Comparison of ENCODE assay signal across 8 cellular contexts in the genomic region with DNA sequence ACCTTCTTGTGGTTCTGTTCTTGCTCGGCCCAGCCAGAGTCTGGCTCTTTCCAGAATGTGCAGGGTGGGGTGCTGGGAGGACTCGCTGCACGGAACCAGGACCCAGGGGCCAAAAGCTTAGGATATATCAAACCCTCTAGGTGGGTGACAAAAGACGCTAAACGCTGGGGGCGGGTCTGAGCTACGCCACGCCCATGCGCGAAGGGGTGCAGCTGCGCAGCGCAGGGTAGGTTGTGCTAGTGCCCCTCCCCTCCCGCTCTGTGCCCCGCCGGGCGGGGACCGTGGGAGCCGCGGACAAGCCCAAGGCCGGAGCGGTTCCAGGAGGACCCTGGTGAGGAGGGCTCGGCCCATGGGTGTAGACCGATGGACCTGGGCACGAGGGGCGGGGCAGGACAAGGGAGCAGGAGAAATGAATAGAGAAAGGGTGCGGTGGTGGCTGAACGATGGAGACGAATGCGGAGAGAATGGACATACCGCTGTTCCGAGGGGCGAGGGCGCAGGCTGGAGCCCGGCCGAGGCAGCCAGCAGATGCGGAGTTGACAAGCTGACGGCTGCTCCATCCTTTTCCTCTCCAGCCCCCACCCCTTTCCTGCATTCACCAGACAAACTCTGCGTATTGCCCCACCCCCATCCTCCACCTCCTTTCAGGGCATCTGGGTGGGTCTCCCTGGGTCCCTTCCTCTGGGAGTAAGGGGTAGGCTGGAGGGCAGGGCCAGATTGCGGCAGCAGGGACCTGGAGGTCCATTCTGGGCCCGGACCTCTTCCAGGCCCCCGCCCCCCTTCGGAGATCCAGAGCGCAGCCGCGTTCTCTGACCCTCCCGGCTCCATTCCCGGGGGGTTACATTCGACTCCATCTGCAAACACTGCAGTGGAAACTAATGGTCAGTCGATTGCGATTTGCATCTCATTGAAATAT. TPM values are rescaled to one million over a fixed set of nuclear protein-coding genes. Genes with fewer than 3 reads are reported as not detected.
A peak's percentile ranks its signal among the peaks of the same experiment; 100 is the strongest.
DNase-seq lines count a peak whose midpoint lies in the region; ATAC-seq and TF ChIP-seq lines count a peak whose summit lies in the region.

A gene with protein sequence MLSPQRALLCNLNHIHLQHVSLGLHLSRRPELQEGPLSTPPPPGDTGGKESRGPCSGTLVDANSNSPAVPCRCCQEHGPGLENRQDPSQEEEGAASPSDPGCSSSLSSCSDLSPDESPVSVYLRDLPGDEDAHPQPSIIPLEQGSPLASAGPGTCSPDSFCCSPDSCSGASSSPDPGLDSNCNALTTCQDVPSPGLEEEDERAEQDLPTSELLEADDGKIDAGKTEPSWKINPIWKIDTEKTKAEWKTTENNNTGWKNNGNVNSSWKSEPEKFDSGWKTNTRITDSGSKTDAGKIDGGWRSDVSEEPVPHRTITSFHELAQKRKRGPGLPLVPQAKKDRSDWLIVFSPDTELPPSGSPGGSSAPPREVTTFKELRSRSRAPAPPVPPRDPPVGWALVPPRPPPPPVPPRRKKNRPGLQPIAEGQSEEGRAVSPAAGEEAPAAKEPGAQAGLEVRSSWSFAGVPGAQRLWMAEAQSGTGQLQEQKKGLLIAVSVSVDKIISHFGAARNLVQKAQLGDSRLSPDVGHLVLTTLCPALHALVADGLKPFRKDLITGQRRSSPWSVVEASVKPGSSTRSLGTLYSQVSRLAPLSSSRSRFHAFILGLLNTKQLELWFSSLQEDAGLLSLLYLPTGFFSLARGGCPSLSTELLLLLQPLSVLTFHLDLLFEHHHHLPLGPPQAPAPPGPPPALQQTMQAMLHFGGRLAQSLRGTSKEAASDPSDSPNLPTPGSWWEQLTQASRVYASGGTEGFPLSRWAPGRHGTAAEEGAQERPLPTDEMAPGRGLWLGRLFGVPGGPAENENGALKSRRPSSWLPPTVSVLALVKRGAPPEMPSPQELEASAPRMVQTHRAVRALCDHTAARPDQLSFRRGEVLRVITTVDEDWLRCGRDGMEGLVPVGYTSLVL (plus strand): TSS at position 234 of the 916 bp plus-strand sequence. CDS start 880 bp downstream, outside the sequence.

- DNase-seq in DMS153 (lab: John Stamatoyannopoulos, UW) (peak; percentile 43), NCI-H2171 treated with DMSO at 0.1 percent for 48 hours (lab: John Stamatoyannopoulos, UW) (peak; percentile 48), lower lobe of right lung (peak; percentile 84)
- DNase-seq in activated CD8-positive, alpha-beta memory T cell treated with anti-CD3 and anti-CD28 coated beads for 4 hours (ENCODE audit: low read depth in 2 of 2) = peak; percentile 39 to 51
- peak; percentile 73 for DNase-seq in effector CD8-positive, alpha-beta T cell (lab: John Stamatoyannopoulos, UW)
- peak; percentile 72 for DNase-seq in stimulated activated CD4-positive, alpha-beta T cell treated with anti-CD3 and anti-CD28 coated beads, Interleukin-4, amount 100 ng/mL, for 24 hours

- TF ChIP-seq CTCF in lower lobe of right lung (IDR thresholded peaks at IDR 0.05) = no peak

- peak within 1 kb of the TSS; percentile 95 for H3K4me3 ChIP-seq in lower lobe of right lung

- peaks cover 43% of the 10 kb centered on the region for H3K36me3 ChIP-seq in lower lobe of right lung

- intact Hi-C loops in lower lobe of right lung (cut with DNase I) = no loop called here

- peaks cover 38% of the 10 kb centered on the region for H3K4me1 ChIP-seq in lower lobe of right lung

- peak within 1 kb of the TSS; percentile 44 for H3K27ac ChIP-seq in lower lobe of right lung

- ATAC-seq in lower lobe of right lung = no peak
- ATAC-seq in HG02642 (IDR thresholded peaks at IDR 0.05; ENCODE audit: poor library complexity, unreplicated experiment) = no peak
- ATAC-seq in HG02623 (IDR thresholded peaks at IDR 0.05; ENCODE audit: unreplicated experiment) = no peak

- no peaks in the 10 kb centered on the region for H3K9me3 ChIP-seq in lower lobe of right lung

- no peaks in the 10 kb centered on the region for H3K27me3 ChIP-seq in lower lobe of right lung (ENCODE audit: low read depth)

RNA-seq across cellular contexts. Expression of the gene that starts here (rescaled TPM):
- 27.6 TPM for total RNA-seq in lower lobe of right lung
